1 cellular context compared by ENCODE assay signal in the genomic region with DNA sequence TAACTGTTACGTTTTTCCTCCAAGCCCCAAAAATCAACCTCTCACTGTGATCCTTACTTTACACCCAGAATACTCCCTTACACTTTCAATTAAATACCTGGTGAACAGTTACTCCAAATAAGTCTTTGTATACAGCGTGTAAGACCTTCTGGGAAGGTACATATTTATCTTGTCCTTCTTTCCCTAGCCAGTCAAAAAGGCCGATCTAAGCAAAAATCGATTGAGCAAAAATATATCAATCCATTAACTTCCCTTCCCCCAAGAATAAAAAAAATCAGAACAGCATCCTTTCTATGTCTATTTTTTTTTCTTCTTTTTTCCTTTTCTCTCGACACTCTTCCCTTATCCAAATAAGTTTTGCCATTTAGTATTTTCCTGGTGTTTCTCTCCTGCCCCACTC.
TF ChIP-seq lines count a peak whose summit lies in the region.

No MANE protein-coding gene starts in this region.

TF ChIP-seq in HepG2, 621 proteins besides CTCF, POLR2A, EP300 and RAD21 (continued from another document):
- TF ChIP-seq, protein P1, sequence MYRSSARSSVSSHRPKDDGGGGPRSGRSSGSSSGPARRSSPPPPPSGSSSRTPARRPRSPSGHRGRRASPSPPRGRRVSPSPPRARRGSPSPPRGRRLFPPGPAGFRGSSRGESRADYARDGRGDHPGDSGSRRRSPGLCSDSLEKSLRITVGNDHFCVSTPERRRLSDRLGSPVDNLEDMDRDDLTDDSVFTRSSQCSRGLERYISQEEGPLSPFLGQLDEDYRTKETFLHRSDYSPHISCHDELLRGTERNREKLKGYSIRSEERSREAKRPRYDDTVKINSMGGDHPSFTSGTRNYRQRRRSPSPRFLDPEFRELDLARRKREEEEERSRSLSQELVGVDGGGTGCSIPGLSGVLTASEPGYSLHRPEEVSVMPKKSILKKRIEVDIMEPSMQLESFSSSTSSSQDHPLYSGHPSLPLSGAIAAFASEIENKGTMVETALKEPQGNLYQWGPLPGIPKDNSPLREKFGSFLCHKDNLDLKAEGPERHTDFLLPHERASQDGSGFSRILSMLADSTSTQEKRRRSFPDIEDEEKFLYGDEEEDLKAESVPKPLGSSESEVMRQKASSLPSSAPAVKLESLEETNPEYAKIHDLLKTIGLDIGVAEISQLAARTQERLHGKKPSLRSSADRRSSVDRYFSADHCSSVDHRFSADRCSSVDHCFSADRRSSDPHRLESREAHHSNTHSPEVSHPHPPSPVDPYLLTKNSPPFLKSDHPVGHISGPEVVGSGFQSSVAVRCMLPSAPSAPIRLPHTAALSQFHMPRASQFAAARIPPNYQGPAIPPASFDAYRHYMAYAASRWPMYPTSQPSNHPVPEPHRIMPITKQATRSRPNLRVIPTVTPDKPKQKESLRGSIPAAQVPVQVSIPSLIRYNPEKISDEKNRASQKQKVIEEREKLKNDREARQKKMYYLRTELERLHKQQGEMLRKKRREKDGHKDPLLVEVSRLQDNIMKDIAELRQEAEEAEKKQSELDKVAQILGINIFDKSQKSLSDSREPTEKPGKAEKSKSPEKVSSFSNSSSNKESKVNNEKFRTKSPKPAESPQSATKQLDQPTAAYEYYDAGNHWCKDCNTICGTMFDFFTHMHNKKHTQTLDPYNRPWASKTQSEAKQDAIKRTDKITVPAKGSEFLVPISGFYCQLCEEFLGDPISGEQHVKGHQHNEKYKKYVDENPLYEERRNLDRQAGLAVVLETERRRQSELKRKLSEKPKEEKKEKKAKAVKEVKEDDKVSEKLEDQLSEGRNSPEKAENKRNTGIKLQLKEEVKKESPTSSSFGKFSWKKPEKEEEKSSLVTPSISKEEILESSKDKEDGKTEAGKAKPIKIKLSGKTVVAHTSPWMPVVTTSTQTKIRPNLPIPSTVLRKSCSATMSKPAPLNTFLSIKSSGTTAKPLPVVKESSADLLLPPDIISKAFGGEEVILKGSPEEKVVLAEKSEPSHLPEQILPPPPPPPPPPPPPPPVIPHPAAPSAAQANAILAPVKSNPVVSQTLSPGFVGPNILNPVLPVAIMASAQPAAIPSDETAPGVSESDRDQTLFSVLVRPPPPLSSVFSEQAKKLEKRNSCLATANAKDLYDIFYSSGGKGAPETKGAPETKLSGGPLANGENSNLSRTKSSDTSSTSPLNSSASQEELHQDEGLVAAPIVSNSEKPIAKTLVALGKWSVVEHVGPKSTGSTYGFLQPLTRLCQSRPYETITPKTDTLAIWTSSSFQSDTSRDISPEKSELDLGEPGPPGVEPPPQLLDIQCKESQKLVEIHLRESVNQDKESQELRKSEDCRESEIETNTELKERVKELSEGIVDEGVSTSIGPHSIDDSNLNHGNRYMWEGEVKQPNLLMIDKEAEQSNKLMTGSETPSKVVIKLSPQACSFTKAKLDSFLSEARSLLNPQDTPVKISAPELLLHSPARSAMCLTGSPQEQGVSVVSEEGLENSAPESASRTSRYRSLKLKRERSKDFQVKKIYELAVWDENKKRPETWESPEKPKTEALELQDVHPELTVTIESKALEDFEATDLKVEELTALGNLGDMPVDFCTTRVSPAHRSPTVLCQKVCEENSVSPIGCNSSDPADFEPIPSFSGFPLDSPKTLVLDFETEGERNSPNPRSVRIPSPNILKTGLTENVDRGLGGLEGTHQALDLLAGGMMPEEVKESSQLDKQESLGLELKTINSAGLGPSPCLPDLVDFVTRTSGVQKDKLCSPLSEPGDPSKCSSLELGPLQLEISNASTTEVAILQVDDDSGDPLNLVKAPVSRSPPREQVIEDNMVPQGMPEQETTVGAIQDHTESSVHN (CRISPR knock-in tag; IDR thresholded peaks at IDR 0.05), result no peak
- TF ChIP-seq TMF1 (CRISPR knock-in tag; IDR thresholded peaks at IDR 0.05; ENCODE audit: low read depth) (no peak), LCORL (IDR thresholded peaks at IDR 0.05) (no peak), LCORL (CRISPR knock-in tag; IDR thresholded peaks at IDR 0.05) (no peak), MAFK (conservative IDR thresholded peaks at IDR 0.05 in 1 of 2, IDR thresholded peaks at IDR 0.05 in 1 of 2; ENCODE audit: low read length in 2 of 2) (peak; percentile 87 to 92), TBX3 (IDR thresholded peaks at IDR 0.05; ENCODE audit: borderline replicate concordance) (no peak)
